9 cellular contexts compared by ENCODE assay signal in the genomic region with DNA sequence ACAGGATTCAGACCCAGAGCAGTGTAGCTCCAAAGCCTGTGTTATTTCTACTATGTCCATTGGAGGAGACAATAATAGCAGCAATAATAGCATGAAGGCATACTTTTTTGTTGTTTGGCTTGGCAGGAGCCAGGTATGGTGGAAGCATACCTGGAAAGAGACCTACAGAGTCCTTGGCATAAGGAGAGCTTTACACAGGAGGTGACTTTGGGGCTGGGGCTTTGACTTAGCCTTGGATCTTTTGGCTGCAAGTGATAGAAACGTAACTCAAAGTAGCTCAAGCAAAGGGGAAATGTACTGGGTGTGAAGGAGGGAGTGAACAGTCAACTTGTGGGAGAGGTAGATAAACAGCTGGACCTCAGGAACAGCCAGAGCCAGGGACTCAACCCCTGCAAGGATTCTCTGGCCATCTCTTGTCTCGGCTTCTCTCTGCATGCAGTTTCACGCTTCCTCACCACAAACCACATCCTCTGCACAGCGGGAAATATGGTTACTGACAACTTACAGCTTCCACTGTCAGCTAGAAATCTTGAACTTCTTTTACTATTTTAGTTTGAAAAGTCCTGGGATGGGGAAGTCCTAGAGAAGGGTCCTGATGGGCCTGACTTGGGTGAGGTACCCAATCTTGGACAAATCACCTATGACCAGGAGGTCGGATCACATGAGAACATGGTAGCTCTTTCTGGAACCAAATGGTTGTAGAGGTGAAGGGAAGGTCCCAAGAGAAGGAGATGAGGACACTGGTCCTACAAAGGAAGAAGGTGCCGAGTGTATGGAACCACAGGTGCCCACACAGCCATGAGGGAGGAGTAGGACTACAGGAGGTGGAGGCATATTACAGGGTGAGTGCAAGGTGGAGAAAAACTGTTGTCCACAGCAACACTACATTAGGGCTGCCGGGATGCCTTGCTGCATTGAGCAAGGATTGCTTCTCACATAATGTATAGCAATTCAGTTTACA. TPM values are rescaled to one million over a fixed set of nuclear protein-coding genes. Genes with fewer than 3 reads are reported as not detected.
DNase-seq lines count a peak whose midpoint lies in the region; ATAC-seq and TF ChIP-seq lines count a peak whose summit lies in the region.
"Had no signal": no experiment of that assay in that cellular context is flagged by ENCODE, and none has a peak within 500 bp of the region (broad histone marks: within the 10 kb centered on the region; RNA-seq: fewer than 3 reads in every experiment).

No MANE protein-coding gene starts in this region.

- peaks cover 53% of the 10 kb centered on the region for H3K4me1 Mint-ChIP-seq in activated naive CD8-positive, alpha-beta T cell treated with anti-CD3 and anti-CD28 coated beads for 36 hours

- no peaks in the 10 kb centered on the region for H3K36me3 Mint-ChIP-seq in activated naive CD8-positive, alpha-beta T cell treated with anti-CD3 and anti-CD28 coated beads for 36 hours

- DNase-seq in SK-MEL-5 (ENCODE audit: low read depth, low spot score): peak; percentile 56
- DNase-seq in activated naive CD8-positive, alpha-beta T cell treated with anti-CD3 and anti-CD28 coated beads for 36 hours: peak; percentile 77
- no peak for DNase-seq in lung (ENCODE audit: low spot score)
- DNase-seq in stimulated activated CD8-positive, alpha-beta memory T cell treated with anti-CD3 and anti-CD28 coated beads, Interleukin-7, amount 100 ng/mL, for 4 hours (ENCODE audit: low read depth in 2 of 2): peak; percentile 62 to 69
- DNase-seq in occipital lobe (lab: John Stamatoyannopoulos, UW): no peak

- H3K27me3 ChIP-seq in lung (ENCODE audit: control insufficient read depth, insufficient read depth): no peaks in the 10 kb centered on the region
- H3K27me3 ChIP-seq: body of pancreas had no signal

- peak overlapping the region in 1 of 2 donors; percentile 76 for H3K27ac ChIP-seq in lung (ENCODE audit: low read depth in 1 of 2, low read length in 1 of 2)

- peaks cover 5% of the 10 kb centered on the region for H3K27me3 Mint-ChIP-seq in activated naive CD8-positive, alpha-beta T cell treated with anti-CD3 and anti-CD28 coated beads for 36 hours

- 31 to 62% methylated on average over 7 of the region's 7 CpGs for WGBS in lung, 2 donors

- no peaks in the 10 kb centered on the region for H3K9me3 ChIP-seq in lung (ENCODE audit: control insufficient read depth in 2 of 2, insufficient read depth in 1 of 2, low read length in 1 of 2)
- H3K9me3 ChIP-seq: body of pancreas had no signal

- no peak overlapping the region for H3K4me3 ChIP-seq in lung
- H3K4me3 ChIP-seq: body of pancreas had no signal

- in situ Hi-C loops in SK-MEL-5 (cut with HindIII; ENCODE audit: low pct_unique_long_range_greater_than_20kb, low sequenced_read_pairs): no loop called here

- H3K9me3 Mint-ChIP-seq in activated naive CD8-positive, alpha-beta T cell treated with anti-CD3 and anti-CD28 coated beads for 36 hours: peaks cover 1% of the 10 kb centered on the region

- peak overlapping the region; percentile 66 for H3K4me3 Mint-ChIP-seq in activated naive CD8-positive, alpha-beta T cell treated with anti-CD3 and anti-CD28 coated beads for 36 hours

- TF ChIP-seq CTCF in lung (IDR thresholded peaks at IDR 0.05; ENCODE audit: control extremely low read depth, extremely low read depth): no peak

- H3K27ac Mint-ChIP-seq in activated naive CD8-positive, alpha-beta T cell treated with anti-CD3 and anti-CD28 coated beads for 36 hours: peak overlapping the region; percentile 80

- peaks cover 0 to 2% of the 10 kb centered on the region in 2 donors for H3K36me3 ChIP-seq in lung (ENCODE audit: control insufficient read depth in 2 of 2, insufficient read depth in 2 of 2, low read length in 2 of 2)

- ATAC-seq in GM18870 (IDR thresholded peaks at IDR 0.05; ENCODE audit: unreplicated experiment) (peak; percentile 80), HG03060 (IDR thresholded peaks at IDR 0.05; ENCODE audit: low read depth, unreplicated experiment) (peak; percentile 41), lung (ENCODE audit: insufficient read depth, low FRiP score) (peak; percentile 49), HG03280 (IDR thresholded peaks at IDR 0.05; ENCODE audit: unreplicated experiment) (no peak)
- ATAC-seq: body of pancreas had no signal

- H3K4me1 ChIP-seq in lung (ENCODE audit: control insufficient read depth in 2 of 2, insufficient read depth in 2 of 2, low read length in 2 of 2): peaks cover 0 to 4% of the 10 kb centered on the region in 2 donors

RNA-seq across cellular contexts. Expression of a gene that starts 47.0 kb away (rescaled TPM):
- 122 and 131 TPM in 2 replicates for total RNA-seq in SK-MEL-5 (2014; rRNA removed; shearing (Covaris generic))
- polyA plus RNA-seq in SK-MEL-5 (2015; cell fraction: cytosol; rRNA removed): 48.9 and 67.3 TPM in 2 replicates
- 28.0 and 29.8 TPM in 2 replicates for polyA plus RNA-seq in SK-MEL-5 (2015; cell fraction: nucleus; rRNA removed)
- total RNA-seq in activated naive CD8-positive, alpha-beta T cell treated with anti-CD3 and anti-CD28 coated beads for 36 hours: 10 to 100 TPM; 30.4 to 32.1 TPM
- 10 to 100 TPM; 43.1 to 73.2 TPM for total RNA-seq in lung
- polyA plus RNA-seq in lung: 10 to 100 TPM; 14.2 to 14.7 TPM
- total RNA-seq in occipital lobe: 109 TPM

Comparison
In these comparisons a context has a peak if more than half of its experiments do, and no peak if none do; other contexts are left out.
1. DNase-seq: peak in SK-MEL-5 (single experiment), activated naive CD8-positive, alpha-beta T cell treated with anti-CD3 and anti-CD28 coated beads for 36 hours (single experiment) and stimulated activated CD8-positive, alpha-beta memory T cell treated with anti-CD3 and anti-CD28 coated beads, Interleukin-7, amount 100 ng/mL, for 4 hours (2 of 2); none in lung (single experiment) and occipital lobe (single experiment).